Comparison of ENCODE assay signal across 1 cellular context in the genomic region with DNA sequence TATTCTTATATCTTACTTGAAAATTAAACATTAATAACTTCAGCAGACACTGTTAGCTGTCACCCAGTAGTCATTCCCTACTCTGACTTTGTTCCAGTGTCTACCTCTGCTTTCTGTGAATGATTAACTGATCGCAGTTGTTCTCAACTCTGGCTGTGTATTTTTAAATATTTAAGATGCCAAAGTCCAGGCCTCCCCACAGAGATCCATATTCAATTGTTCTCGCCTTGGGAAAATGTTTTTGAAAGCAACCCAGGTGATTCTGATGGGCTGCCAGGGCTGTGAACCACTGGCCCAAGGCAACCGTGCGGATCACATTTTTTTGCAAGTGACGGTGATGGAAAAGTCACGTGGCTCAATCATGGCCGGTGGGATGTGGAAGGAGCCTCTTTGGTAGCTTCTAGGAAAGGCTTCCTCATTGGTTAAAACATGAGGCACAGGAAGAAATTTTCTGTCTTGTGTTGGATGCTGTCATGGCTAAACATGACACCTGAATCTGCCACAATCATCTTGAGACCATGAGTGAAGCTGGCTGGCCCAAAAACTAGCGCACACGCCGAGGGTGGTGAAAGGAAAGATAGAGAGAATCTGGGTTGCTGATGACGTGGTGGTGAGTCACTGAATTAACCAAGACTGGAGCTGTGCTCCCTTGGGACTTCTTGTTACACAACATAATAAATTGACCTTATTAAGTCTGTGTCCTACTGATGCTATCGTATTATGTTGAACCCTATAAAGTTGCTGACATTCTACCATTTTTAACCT.
TF ChIP-seq lines count a peak whose summit lies in the region.

No MANE protein-coding gene starts in this region.

TF ChIP-seq in HepG2, 621 proteins besides CTCF, POLR2A, EP300 and RAD21 (continued from another document and continues in another):
- TF ChIP-seq ZNF777 (CRISPR knock-in tag; IDR thresholded peaks at IDR 0.05) (no peak), PRMT3 (CRISPR knock-in tag; IDR thresholded peaks at IDR 0.05; ENCODE audit: borderline replicate concordance, low read depth) (no peak), ZNF615 (CRISPR knock-in tag; IDR thresholded peaks at IDR 0.05; ENCODE audit: borderline replicate concordance) (no peak), CCAR2 (optimal IDR thresholded peaks at IDR 0.05; ENCODE audit: low read depth, low read length) (no peak), ZNF432 (CRISPR knock-in tag; IDR thresholded peaks at IDR 0.05; ENCODE audit: borderline replicate concordance) (no peak), ZNF790 (CRISPR knock-in tag; IDR thresholded peaks at IDR 0.05; ENCODE audit: borderline replicate concordance) (no peak), GABPB1 (CRISPR knock-in tag; IDR thresholded peaks at IDR 0.05) (no peak), IRF2 (CRISPR knock-in tag; IDR thresholded peaks at IDR 0.05) (no peak), ZNF562 (CRISPR knock-in tag; IDR thresholded peaks at IDR 0.05; ENCODE audit: borderline replicate concordance) (no peak), HNRNPLL (IDR thresholded peaks at IDR 0.05; ENCODE audit: low read depth, low read length, poor library complexity, severe bottlenecking) (no peak), MAFK (conservative IDR thresholded peaks at IDR 0.05 in 1 of 2, IDR thresholded peaks at IDR 0.05 in 1 of 2; ENCODE audit: low read length in 2 of 2) (no peak), TAF15 (IDR thresholded peaks at IDR 0.05; ENCODE audit: low read depth, low read length, poor library complexity, severe bottlenecking) (no peak), ZFAT (CRISPR knock-in tag; conservative IDR thresholded peaks at IDR 0.05) (no peak), RXRA (CRISPR knock-in tag; IDR thresholded peaks at IDR 0.05) (peak; percentile 43; the same call in 1 of the 2 replicates), ZNF296 (CRISPR knock-in tag; conservative IDR thresholded peaks at IDR 0.05) (no peak), CENPT (CRISPR knock-in tag; IDR thresholded peaks at IDR 0.05; ENCODE audit: low read depth) (no peak), ZFP1 (CRISPR knock-in tag; IDR thresholded peaks at IDR 0.05) (no peak), ZMYM2 (CRISPR knock-in tag; IDR thresholded peaks at IDR 0.05) (0 out of 2 replicates have a peak, but pooled peaks have one; percentile 54), ZNF3 (CRISPR knock-in tag; IDR thresholded peaks at IDR 0.05) (no peak), SOX6 (IDR thresholded peaks at IDR 0.05) (no peak), SOX6 (CRISPR knock-in tag; IDR thresholded peaks at IDR 0.05) (peak; percentile 100), JARID2 (CRISPR knock-in tag; IDR thresholded peaks at IDR 0.05; ENCODE audit: insufficient replicate concordance) (no peak), NONO (IDR thresholded peaks at IDR 0.05) (no peak), NONO (CRISPR knock-in tag; conservative IDR thresholded peaks at IDR 0.05) (no peak; the same call in 1 of the 2 replicates), MLLT10 (CRISPR knock-in tag; IDR thresholded peaks at IDR 0.05) (no peak), RFX3 (CRISPR knock-in tag; IDR thresholded peaks at IDR 0.05) (no peak), ZMYM3 (CRISPR knock-in tag; IDR thresholded peaks at IDR 0.05) (peak; percentile 63; the same call in 1 of the 2 replicates), ZZZ3 (CRISPR knock-in tag; IDR thresholded peaks at IDR 0.05; ENCODE audit: borderline replicate concordance) (no peak), NFE2 (CRISPR knock-in tag; IDR thresholded peaks at IDR 0.05) (no peak), ZNF883 (CRISPR knock-in tag; IDR thresholded peaks at IDR 0.05; ENCODE audit: not compliant biosample characterization) (no peak), CBFB (CRISPR knock-in tag; IDR thresholded peaks at IDR 0.05) (no peak), CCDC6 (CRISPR knock-in tag; IDR thresholded peaks at IDR 0.05) (no peak)
- TF ChIP-seq, protein P1, sequence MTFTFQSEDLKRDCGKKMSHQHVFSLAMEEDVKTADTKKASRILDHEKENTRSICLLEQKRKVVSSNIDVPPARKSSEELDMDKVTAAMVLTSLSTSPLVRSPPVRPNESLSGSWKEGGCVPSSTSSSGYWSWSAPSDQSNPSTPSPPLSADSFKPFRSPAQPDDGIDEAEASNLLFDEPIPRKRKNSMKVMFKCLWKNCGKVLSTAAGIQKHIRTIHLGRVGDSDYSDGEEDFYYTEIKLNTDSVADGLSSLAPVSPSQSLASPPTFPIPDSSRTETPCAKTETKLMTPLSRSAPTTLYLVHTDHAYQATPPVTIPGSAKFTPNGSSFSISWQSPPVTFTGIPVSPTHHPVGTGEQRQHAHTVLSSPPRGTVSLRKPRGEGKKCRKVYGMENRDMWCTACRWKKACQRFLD (CRISPR knock-in tag; IDR thresholded peaks at IDR 0.05; ENCODE audit: borderline replicate concordance), result peak; percentile 42; the same call in 1 of the 2 replicates
- TF ChIP-seq, protein P2, sequence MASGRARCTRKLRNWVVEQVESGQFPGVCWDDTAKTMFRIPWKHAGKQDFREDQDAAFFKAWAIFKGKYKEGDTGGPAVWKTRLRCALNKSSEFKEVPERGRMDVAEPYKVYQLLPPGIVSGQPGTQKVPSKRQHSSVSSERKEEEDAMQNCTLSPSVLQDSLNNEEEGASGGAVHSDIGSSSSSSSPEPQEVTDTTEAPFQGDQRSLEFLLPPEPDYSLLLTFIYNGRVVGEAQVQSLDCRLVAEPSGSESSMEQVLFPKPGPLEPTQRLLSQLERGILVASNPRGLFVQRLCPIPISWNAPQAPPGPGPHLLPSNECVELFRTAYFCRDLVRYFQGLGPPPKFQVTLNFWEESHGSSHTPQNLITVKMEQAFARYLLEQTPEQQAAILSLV (CRISPR knock-in tag; IDR thresholded peaks at IDR 0.05; ENCODE audit: borderline replicate concordance), result no peak
- TF ChIP-seq, protein P3, sequence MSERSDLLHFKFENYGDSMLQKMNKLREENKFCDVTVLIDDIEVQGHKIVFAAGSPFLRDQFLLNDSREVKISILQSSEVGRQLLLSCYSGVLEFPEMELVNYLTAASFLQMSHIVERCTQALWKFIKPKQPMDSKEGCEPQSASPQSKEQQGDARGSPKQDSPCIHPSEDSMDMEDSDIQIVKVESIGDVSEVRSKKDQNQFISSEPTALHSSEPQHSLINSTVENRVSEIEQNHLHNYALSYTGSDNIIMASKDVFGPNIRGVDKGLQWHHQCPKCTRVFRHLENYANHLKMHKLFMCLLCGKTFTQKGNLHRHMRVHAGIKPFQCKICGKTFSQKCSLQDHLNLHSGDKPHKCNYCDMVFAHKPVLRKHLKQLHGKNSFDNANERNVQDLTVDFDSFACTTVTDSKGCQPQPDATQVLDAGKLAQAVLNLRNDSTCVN (CRISPR knock-in tag; IDR thresholded peaks at IDR 0.05; ENCODE audit: borderline replicate concordance), result 0 out of 2 replicates have a peak, but pooled peaks have one; percentile 31
- TF ChIP-seq, protein P4, sequence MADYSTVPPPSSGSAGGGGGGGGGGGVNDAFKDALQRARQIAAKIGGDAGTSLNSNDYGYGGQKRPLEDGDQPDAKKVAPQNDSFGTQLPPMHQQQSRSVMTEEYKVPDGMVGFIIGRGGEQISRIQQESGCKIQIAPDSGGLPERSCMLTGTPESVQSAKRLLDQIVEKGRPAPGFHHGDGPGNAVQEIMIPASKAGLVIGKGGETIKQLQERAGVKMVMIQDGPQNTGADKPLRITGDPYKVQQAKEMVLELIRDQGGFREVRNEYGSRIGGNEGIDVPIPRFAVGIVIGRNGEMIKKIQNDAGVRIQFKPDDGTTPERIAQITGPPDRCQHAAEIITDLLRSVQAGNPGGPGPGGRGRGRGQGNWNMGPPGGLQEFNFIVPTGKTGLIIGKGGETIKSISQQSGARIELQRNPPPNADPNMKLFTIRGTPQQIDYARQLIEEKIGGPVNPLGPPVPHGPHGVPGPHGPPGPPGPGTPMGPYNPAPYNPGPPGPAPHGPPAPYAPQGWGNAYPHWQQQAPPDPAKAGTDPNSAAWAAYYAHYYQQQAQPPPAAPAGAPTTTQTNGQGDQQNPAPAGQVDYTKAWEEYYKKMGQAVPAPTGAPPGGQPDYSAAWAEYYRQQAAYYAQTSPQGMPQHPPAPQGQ (CRISPR knock-in tag; IDR thresholded peaks at IDR 0.05; ENCODE audit: borderline replicate concordance), result no peak
- TF ChIP-seq, protein P5, sequence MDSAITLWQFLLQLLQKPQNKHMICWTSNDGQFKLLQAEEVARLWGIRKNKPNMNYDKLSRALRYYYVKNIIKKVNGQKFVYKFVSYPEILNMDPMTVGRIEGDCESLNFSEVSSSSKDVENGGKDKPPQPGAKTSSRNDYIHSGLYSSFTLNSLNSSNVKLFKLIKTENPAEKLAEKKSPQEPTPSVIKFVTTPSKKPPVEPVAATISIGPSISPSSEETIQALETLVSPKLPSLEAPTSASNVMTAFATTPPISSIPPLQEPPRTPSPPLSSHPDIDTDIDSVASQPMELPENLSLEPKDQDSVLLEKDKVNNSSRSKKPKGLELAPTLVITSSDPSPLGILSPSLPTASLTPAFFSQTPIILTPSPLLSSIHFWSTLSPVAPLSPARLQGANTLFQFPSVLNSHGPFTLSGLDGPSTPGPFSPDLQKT (CRISPR knock-in tag; IDR thresholded peaks at IDR 0.05; ENCODE audit: borderline replicate concordance), result no peak
- TF ChIP-seq, protein P6, sequence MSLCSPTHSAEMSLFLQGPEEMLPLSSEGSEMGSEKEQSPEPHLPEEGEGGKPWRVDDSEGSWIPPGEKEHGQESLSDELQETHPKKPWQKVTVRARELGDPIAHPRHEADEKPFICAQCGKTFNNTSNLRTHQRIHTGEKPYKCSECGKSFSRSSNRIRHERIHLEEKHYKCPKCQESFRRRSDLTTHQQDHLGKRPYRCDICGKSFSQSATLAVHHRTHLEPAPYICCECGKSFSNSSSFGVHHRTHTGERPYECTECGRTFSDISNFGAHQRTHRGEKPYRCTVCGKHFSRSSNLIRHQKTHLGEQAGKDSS (CRISPR knock-in tag; IDR thresholded peaks at IDR 0.05; ENCODE audit: borderline replicate concordance, low read depth), result no peak
- TF ChIP-seq, protein P7, sequence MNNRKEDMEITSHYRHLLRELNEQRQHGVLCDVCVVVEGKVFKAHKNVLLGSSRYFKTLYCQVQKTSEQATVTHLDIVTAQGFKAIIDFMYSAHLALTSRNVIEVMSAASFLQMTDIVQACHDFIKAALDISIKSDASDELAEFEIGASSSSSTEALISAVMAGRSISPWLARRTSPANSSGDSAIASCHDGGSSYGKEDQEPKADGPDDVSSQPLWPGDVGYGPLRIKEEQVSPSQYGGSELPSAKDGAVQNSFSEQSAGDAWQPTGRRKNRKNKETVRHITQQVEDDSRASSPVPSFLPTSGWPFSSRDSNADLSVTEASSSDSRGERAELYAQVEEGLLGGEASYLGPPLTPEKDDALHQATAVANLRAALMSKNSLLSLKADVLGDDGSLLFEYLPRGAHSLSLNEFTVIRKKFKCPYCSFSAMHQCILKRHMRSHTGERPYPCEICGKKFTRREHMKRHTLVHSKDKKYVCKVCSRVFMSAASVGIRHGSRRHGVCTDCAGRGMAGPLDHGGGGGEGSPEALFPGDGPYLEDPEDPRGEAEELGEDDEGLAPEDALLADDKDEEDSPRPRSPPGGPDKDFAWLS (CRISPR knock-in tag; IDR thresholded peaks at IDR 0.05; ENCODE audit: borderline replicate concordance), result no peak
- TF ChIP-seq, protein P8, sequence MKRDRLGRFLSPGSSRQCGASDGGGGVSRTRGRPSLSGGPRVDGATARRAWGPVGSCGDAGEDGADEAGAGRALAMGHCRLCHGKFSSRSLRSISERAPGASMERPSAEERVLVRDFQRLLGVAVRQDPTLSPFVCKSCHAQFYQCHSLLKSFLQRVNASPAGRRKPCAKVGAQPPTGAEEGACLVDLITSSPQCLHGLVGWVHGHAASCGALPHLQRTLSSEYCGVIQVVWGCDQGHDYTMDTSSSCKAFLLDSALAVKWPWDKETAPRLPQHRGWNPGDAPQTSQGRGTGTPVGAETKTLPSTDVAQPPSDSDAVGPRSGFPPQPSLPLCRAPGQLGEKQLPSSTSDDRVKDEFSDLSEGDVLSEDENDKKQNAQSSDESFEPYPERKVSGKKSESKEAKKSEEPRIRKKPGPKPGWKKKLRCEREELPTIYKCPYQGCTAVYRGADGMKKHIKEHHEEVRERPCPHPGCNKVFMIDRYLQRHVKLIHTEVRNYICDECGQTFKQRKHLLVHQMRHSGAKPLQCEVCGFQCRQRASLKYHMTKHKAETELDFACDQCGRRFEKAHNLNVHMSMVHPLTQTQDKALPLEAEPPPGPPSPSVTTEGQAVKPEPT (CRISPR knock-in tag; IDR thresholded peaks at IDR 0.05; ENCODE audit: low read depth), result no peak
- TF ChIP-seq, protein P9, sequence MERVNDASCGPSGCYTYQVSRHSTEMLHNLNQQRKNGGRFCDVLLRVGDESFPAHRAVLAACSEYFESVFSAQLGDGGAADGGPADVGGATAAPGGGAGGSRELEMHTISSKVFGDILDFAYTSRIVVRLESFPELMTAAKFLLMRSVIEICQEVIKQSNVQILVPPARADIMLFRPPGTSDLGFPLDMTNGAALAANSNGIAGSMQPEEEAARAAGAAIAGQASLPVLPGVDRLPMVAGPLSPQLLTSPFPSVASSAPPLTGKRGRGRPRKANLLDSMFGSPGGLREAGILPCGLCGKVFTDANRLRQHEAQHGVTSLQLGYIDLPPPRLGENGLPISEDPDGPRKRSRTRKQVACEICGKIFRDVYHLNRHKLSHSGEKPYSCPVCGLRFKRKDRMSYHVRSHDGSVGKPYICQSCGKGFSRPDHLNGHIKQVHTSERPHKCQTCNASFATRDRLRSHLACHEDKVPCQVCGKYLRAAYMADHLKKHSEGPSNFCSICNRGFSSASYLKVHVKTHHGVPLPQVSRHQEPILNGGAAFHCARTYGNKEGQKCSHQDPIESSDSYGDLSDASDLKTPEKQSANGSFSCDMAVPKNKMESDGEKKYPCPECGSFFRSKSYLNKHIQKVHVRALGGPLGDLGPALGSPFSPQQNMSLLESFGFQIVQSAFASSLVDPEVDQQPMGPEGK (CRISPR knock-in tag; IDR thresholded peaks at IDR 0.05), result peak; percentile 23; the same call in 1 of the 2 replicates
- TF ChIP-seq, protein P10, sequence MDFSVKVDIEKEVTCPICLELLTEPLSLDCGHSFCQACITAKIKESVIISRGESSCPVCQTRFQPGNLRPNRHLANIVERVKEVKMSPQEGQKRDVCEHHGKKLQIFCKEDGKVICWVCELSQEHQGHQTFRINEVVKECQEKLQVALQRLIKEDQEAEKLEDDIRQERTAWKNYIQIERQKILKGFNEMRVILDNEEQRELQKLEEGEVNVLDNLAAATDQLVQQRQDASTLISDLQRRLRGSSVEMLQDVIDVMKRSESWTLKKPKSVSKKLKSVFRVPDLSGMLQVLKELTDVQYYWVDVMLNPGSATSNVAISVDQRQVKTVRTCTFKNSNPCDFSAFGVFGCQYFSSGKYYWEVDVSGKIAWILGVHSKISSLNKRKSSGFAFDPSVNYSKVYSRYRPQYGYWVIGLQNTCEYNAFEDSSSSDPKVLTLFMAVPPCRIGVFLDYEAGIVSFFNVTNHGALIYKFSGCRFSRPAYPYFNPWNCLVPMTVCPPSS (IDR thresholded peaks at IDR 0.05), result no peak
- TF ChIP-seq, protein P11, sequence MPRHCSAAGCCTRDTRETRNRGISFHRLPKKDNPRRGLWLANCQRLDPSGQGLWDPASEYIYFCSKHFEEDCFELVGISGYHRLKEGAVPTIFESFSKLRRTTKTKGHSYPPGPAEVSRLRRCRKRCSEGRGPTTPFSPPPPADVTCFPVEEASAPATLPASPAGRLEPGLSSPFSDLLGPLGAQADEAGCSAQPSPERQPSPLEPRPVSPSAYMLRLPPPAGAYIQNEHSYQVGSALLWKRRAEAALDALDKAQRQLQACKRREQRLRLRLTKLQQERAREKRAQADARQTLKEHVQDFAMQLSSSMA (CRISPR knock-in tag; IDR thresholded peaks at IDR 0.05), result no peak
